2 cellular contexts compared by ENCODE assay signal in genomic region chr9:79302569-79302968, GRCh38.
TF ChIP-seq lines count a peak whose summit lies in the region.

No MANE protein-coding gene starts in this region.

TF ChIP-seq in GM23338, 12 proteins besides CTCF, POLR2A, EP300 and RAD21 (continued from another document):
- TF ChIP-seq, protein P1, sequence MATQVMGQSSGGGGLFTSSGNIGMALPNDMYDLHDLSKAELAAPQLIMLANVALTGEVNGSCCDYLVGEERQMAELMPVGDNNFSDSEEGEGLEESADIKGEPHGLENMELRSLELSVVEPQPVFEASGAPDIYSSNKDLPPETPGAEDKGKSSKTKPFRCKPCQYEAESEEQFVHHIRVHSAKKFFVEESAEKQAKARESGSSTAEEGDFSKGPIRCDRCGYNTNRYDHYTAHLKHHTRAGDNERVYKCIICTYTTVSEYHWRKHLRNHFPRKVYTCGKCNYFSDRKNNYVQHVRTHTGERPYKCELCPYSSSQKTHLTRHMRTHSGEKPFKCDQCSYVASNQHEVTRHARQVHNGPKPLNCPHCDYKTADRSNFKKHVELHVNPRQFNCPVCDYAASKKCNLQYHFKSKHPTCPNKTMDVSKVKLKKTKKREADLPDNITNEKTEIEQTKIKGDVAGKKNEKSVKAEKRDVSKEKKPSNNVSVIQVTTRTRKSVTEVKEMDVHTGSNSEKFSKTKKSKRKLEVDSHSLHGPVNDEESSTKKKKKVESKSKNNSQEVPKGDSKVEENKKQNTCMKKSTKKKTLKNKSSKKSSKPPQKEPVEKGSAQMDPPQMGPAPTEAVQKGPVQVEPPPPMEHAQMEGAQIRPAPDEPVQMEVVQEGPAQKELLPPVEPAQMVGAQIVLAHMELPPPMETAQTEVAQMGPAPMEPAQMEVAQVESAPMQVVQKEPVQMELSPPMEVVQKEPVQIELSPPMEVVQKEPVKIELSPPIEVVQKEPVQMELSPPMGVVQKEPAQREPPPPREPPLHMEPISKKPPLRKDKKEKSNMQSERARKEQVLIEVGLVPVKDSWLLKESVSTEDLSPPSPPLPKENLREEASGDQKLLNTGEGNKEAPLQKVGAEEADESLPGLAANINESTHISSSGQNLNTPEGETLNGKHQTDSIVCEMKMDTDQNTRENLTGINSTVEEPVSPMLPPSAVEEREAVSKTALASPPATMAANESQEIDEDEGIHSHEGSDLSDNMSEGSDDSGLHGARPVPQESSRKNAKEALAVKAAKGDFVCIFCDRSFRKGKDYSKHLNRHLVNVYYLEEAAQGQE (IDR thresholded peaks at IDR 0.05; ENCODE audit: unreplicated experiment): no peak
- TF ChIP-seq EZH2phosphoT487 (IDR thresholded peaks at IDR 0.05; ENCODE audit: unreplicated experiment) (no peak), ZNF331 (CRISPR knock-in tag; IDR thresholded peaks at IDR 0.05; ENCODE audit: low read depth) (no peak)
TF ChIP-seq in GM23338: peak in this region for 0.

TF ChIP-seq in H1, 55 proteins besides CTCF, POLR2A, EP300 and RAD21 (continued from another document):
- TF ChIP-seq POLR2AphosphoS5 (IDR thresholded peaks at IDR 0.05; ENCODE audit: low read depth, low read length): no peak
- no peak for TF ChIP-seq BACH1 (IDR thresholded peaks at IDR 0.05; ENCODE audit: low read length)
- no peak for TF ChIP-seq KDM5A (IDR thresholded peaks at IDR 0.05; ENCODE audit: low read length)
TF ChIP-seq in H1: peak in this region for 0.
